19 cellular contexts compared by ENCODE assay signal in the genomic region with DNA sequence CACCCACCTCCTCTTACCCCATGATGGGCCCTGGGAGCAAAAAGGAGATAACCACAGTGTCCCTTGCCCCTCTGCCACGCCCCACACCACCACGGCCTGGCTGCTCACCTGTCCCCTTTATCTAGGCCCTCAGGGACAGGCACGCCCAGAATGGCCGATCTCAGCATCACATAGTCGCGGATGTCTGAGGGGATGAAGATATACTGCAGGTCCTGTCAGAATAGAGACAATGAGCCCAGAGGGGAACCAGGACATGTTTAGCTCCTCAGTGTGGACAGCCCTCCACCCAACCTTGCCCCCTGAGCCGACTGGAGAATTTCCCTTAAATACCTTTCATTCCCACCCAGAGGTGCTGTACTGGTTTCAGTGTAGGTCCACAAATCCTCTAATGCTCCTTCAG. TPM values are rescaled to one million over a fixed set of nuclear protein-coding genes. Genes with fewer than 3 reads are reported as not detected.
DNase-seq lines count a peak whose midpoint lies in the region; ATAC-seq and TF ChIP-seq lines count a peak whose summit lies in the region.
"Had no signal": no experiment of that assay in that cellular context is flagged by ENCODE, and none has a peak within 500 bp of the region (broad histone marks: within the 10 kb centered on the region; RNA-seq: fewer than 3 reads in every experiment).

No MANE protein-coding gene starts in this region.

- peaks cover 28% of the 10 kb centered on the region for H3K4me1 Mint-ChIP-seq in T-helper 17 cell
- H3K4me1 Mint-ChIP-seq in activated T-helper 1 cell treated with anti-CD3 and anti-CD28 coated beads, Interleukin-12 subunit alpha, Interleukin-12 subunit beta, Interleukin-2, Interleukin-4 antibody, amounts not matched to agents 30 ng/mL and 10 ng/mL and 1 ng/mL, durations not matched to agents 14 hours and 24 hours and 36 hours (ENCODE audit: low read depth) = peaks cover 18% of the 10 kb centered on the region

- ATAC-seq in left cardiac atrium (no peak), T-helper 17 cell (no peak), GM18520 (IDR thresholded peaks at IDR 0.05; ENCODE audit: unreplicated experiment) (no peak)
- ATAC-seq: GM12878 had no signal

- no peaks in the 10 kb centered on the region for H3K79me1 ChIP-seq in neuronal stem cell (ENCODE audit: low read depth, low read length)

- 90 to 94% (median 91%) methylated on average over 6 to 7 of the region's 7 CpGs for WGBS in adrenal gland, 4 donors
- WGBS in neuronal stem cell (ENCODE audit: extremely low coverage in 2 of 2, insufficient read length in 2 of 2, insufficient replicate concordance in 1 of 2), 2 donors = no CpG with 5 or more reads among the region's 7 CpGs
- 68 to 78% methylated on average over 7 of the region's 7 CpGs for WGBS in tibial nerve, 2 donors

- H2AFZ ChIP-seq in neuronal stem cell (ENCODE audit: low read length) = no peak overlapping the region

- H2AK5ac ChIP-seq in neuronal stem cell (ENCODE audit: low read depth, low read length) = no peak overlapping the region

- peak overlapping the region; percentile 70 for H3K23ac ChIP-seq in neuronal stem cell (ENCODE audit: low read depth, low read length, poor library complexity)

- no peaks in the 10 kb centered on the region for H3K27me3 ChIP-seq in left ventricle myocardium inferior (ENCODE audit: low read depth)
- no peaks in the 10 kb centered on the region for H3K27me3 ChIP-seq in adrenal gland
- peaks cover 0 to 5% (median 4%) of the 10 kb centered on the region in 3 experiments for H3K27me3 ChIP-seq in neuronal stem cell (ENCODE audit: control insufficient read depth in 3 of 3, insufficient read depth in 3 of 3, low read depth in 1 of 3, low read length in 3 of 3)
- no peaks in the 10 kb centered on the region for H3K27me3 ChIP-seq in tibial nerve

- H2BK120ac ChIP-seq in neuronal stem cell (ENCODE audit: low read depth, low read length) = no peak overlapping the region

- H4K8ac ChIP-seq in neuronal stem cell (ENCODE audit: low read depth, low read length) = no peak overlapping the region

- H3K4me3 Mint-ChIP-seq in T-helper 17 cell = no peak overlapping the region
- no peak overlapping the region for H3K4me3 Mint-ChIP-seq in activated T-helper 1 cell treated with anti-CD3 and anti-CD28 coated beads, Interleukin-12 subunit alpha, Interleukin-12 subunit beta, Interleukin-2, Interleukin-4 antibody, amounts not matched to agents 30 ng/mL and 10 ng/mL and 1 ng/mL, durations not matched to agents 14 hours and 24 hours and 36 hours

- H3K4me3 ChIP-seq in left ventricle myocardium inferior (no peak overlapping the region), adrenal gland (no peak overlapping the region), neuronal stem cell (ENCODE audit: low read length in 2 of 2) (no peak overlapping the region), tibial nerve (no peak overlapping the region)
- H3K4me3 ChIP-seq: A549; BLaER1 treated with 17β-estradiol and CSF1 and Interleukin-3, amounts not matched to agents 10 nM and 100 nM; GM12878 had no signal

- H3K36me3 Mint-ChIP-seq in T-helper 17 cell (ENCODE audit: low read depth) = peaks cover 2% of the 10 kb centered on the region
- peaks cover 12% of the 10 kb centered on the region for H3K36me3 Mint-ChIP-seq in activated T-helper 1 cell treated with anti-CD3 and anti-CD28 coated beads, Interleukin-12 subunit alpha, Interleukin-12 subunit beta, Interleukin-2, Interleukin-4 antibody, amounts not matched to agents 30 ng/mL and 10 ng/mL and 1 ng/mL, durations not matched to agents 14 hours and 24 hours and 36 hours (ENCODE audit: low read depth)

- TF ChIP-seq EP300 in tibial nerve (IDR thresholded peaks at IDR 0.05) = no peak

- H3K18ac ChIP-seq in neuronal stem cell (ENCODE audit: low read length) = peak overlapping the region; percentile 45

- H2BK15ac ChIP-seq in neuronal stem cell (ENCODE audit: low read length) = no peak overlapping the region

- no peak overlapping the region for H3K14ac ChIP-seq in neuronal stem cell (ENCODE audit: low read length)

- H3K27me3 Mint-ChIP-seq in T-helper 17 cell = no peaks in the 10 kb centered on the region
- no peaks in the 10 kb centered on the region for H3K27me3 Mint-ChIP-seq in activated T-helper 1 cell treated with anti-CD3 and anti-CD28 coated beads, Interleukin-12 subunit alpha, Interleukin-12 subunit beta, Interleukin-2, Interleukin-4 antibody, amounts not matched to agents 30 ng/mL and 10 ng/mL and 1 ng/mL, durations not matched to agents 14 hours and 24 hours and 36 hours (ENCODE audit: insufficient read depth)

- no peaks in the 10 kb centered on the region for H3K9me3 Mint-ChIP-seq in activated T-helper 1 cell treated with anti-CD3 and anti-CD28 coated beads, Interleukin-12 subunit alpha, Interleukin-12 subunit beta, Interleukin-2, Interleukin-4 antibody, amounts not matched to agents 30 ng/mL and 10 ng/mL and 1 ng/mL, durations not matched to agents 14 hours and 24 hours and 36 hours

- no peak for TF ChIP-seq CTCF in left ventricle myocardium inferior (IDR thresholded peaks at IDR 0.05; ENCODE audit: borderline replicate concordance)
- no peak for TF ChIP-seq CTCF in adrenal gland (IDR thresholded peaks at IDR 0.05)
- no peak for TF ChIP-seq CTCF in tibial nerve (IDR thresholded peaks at IDR 0.05)

- H3K4me1 ChIP-seq in left ventricle myocardium inferior (peaks cover 32% of the 10 kb centered on the region), adrenal gland (replicated peaks in 1 of 2) (peaks cover 10 to 12% of the 10 kb centered on the region in 2 donors), neuronal stem cell (ENCODE audit: control insufficient read depth in 2 of 2, insufficient read depth in 1 of 2, low read depth in 1 of 2, low read length in 2 of 2) (peaks cover 8 to 11% of the 10 kb centered on the region in 2 donors), tibial nerve (peaks cover 0 to 90% (median 51%) of the 10 kb centered on the region in 4 donors)

- DNase-seq in left ventricle myocardium inferior = no peak
- DNase-seq in left cardiac atrium = no peak
- DNase-seq in adrenal gland = no peak
- DNase-seq in neuronal stem cell (ENCODE audit: low spot score) = no peak
- no peak for DNase-seq in tibial nerve (ENCODE audit: low spot score in 2 of 2)
- no peak for DNase-seq in T-helper 17 cell
- DNase-seq in activated T-helper 1 cell treated with anti-CD3 and anti-CD28 coated beads, Interleukin-12 subunit alpha, Interleukin-12 subunit beta, Interleukin-2, Interleukin-4 antibody, amounts not matched to agents 30 ng/mL and 10 ng/mL and 1 ng/mL, durations not matched to agents 14 hours and 24 hours and 36 hours (ENCODE audit: low spot score) = no peak
- DNase-seq: DMS 273 treated with DMSO at 0.1 percent for 48 hours, GDM1, NCI-H1105 treated with DMSO at 0.1 percent for 48 hours, NCI-H1930, NCI-H446, NCI-H69, SIG-M5 had no signal

- H3K4ac ChIP-seq in neuronal stem cell (ENCODE audit: low read length) = no peak overlapping the region

- H3K36me3 ChIP-seq in left ventricle myocardium inferior (peaks cover 9% of the 10 kb centered on the region), adrenal gland (replicated peaks in 1 of 2) (peaks cover 0 to 2% of the 10 kb centered on the region in 2 donors), neuronal stem cell (replicated peaks in 1 of 2; ENCODE audit: control insufficient read depth in 2 of 2, insufficient read depth in 2 of 2, low read length in 2 of 2) (peaks cover 8 to 15% of the 10 kb centered on the region in 2 donors), tibial nerve (peaks cover 0 to 43% (median 0%) of the 10 kb centered on the region in 3 donors)

- H3K4me2 ChIP-seq in neuronal stem cell (ENCODE audit: insufficient read depth, low read length, poor library complexity, severe bottlenecking) = no peak overlapping the region
- H3K4me2 ChIP-seq: A549; BLaER1 treated with 17β-estradiol and CSF1 and Interleukin-3, amounts not matched to agents 10 nM and 100 nM had no signal

- H2BK12ac ChIP-seq in neuronal stem cell (ENCODE audit: low read length) = no peak overlapping the region

- H2BK5ac ChIP-seq in neuronal stem cell (ENCODE audit: low read length) = no peak overlapping the region

- H3K9me3 ChIP-seq in left ventricle myocardium inferior (replicated peaks) = no peaks in the 10 kb centered on the region
- no peaks in the 10 kb centered on the region for H3K9me3 ChIP-seq in adrenal gland (replicated peaks in 1 of 3)
- peaks cover 0 to 2% of the 10 kb centered on the region in 2 donors for H3K9me3 ChIP-seq in neuronal stem cell (replicated peaks in 1 of 2; ENCODE audit: control insufficient read depth in 2 of 2, insufficient read depth in 1 of 2, low read depth in 1 of 2, low read length in 2 of 2)
- H3K9me3 ChIP-seq in tibial nerve = no peaks in the 10 kb centered on the region
- H3K9me3 ChIP-seq in T-helper 17 cell (ENCODE audit: control insufficient read depth, low read length, poor library complexity, severe bottlenecking) = no peaks in the 10 kb centered on the region
- H3K9me3 ChIP-seq: A549 had no signal

- H4K91ac ChIP-seq in neuronal stem cell (ENCODE audit: low read depth, low read length, poor library complexity) = no peak overlapping the region

- intact Hi-C loops in left ventricle myocardium inferior (cut with micrococcal nuclease) (no loop called here), left cardiac atrium (cut with DNase I) (no loop called here), adrenal gland (cut with DNase I) (no loop called here)
- intact Hi-C loops in activated T-helper 1 cell treated with anti-CD3 and anti-CD28 coated beads, Interleukin-12 subunit alpha, Interleukin-12 subunit beta, Interleukin-2, Interleukin-4 antibody, amounts not matched to agents 30 ng/mL and 10 ng/mL and 1 ng/mL, durations not matched to agents 14 hours and 24 hours and 36 hours (cut with micrococcal nuclease) = no loop called here

- H3K27ac Mint-ChIP-seq in T-helper 17 cell = no peak overlapping the region
- no peak overlapping the region for H3K27ac Mint-ChIP-seq in activated T-helper 1 cell treated with anti-CD3 and anti-CD28 coated beads, Interleukin-12 subunit alpha, Interleukin-12 subunit beta, Interleukin-2, Interleukin-4 antibody, amounts not matched to agents 30 ng/mL and 10 ng/mL and 1 ng/mL, durations not matched to agents 14 hours and 24 hours and 36 hours

- H3K27ac ChIP-seq in left ventricle myocardium inferior (replicated peaks) (peak overlapping the region; percentile 16), adrenal gland (peak overlapping the region in 3 of 5 donors; percentile 32 to 62 (median 54)), neuronal stem cell (replicated peaks; ENCODE audit: low read length) (no peak overlapping the region), tibial nerve (peak overlapping the region in 3 of 4 donors; percentile 27 to 95 (median 78))
- H3K27ac ChIP-seq: BLaER1 treated with 17β-estradiol and CSF1 and Interleukin-3, amounts not matched to agents 10 nM and 100 nM had no signal

- no peak for TF ChIP-seq POLR2A in adrenal gland (IDR thresholded peaks at IDR 0.05)
- no peak for TF ChIP-seq POLR2A in tibial nerve (IDR thresholded peaks at IDR 0.05)

- no peak overlapping the region for H3K9ac ChIP-seq in neuronal stem cell (ENCODE audit: low read depth, low read length, poor library complexity)
- H3K9ac ChIP-seq: BLaER1 treated with 17β-estradiol and CSF1 and Interleukin-3, amounts not matched to agents 10 nM and 100 nM had no signal

RNA-seq across cellular contexts. Expression of a gene that starts 15.2 kb away (rescaled TPM):
- total RNA-seq in left ventricle myocardium inferior = 4.3 TPM
- total RNA-seq in left cardiac atrium = 1 to 10 TPM; 5.0 to 5.1 TPM
- 10 to 100 TPM in 2 of 8 donors, 1 to 10 TPM in 6; 4.5 to 37.8 (median 6.4) TPM for total RNA-seq in adrenal gland
- polyA plus RNA-seq in adrenal gland = 1 to 10 TPM; 3.4 to 4.3 (median 3.8) TPM
- polyA plus RNA-seq in neuronal stem cell (2013, experiment 1 of 2) = 0.35 TPM
- polyA plus RNA-seq in neuronal stem cell (2013, experiment 2 of 2) = 0.50 TPM
- 100 to 1,000 TPM in 1 of 4 donors, 10 to 100 TPM in 3; 58.5 to 128 (median 69.1) TPM for total RNA-seq in tibial nerve
- total RNA-seq in T-helper 17 cell = 1 to 10 TPM in 1 of 2 donors, under 1 TPM in 1; 0.68 to 2.2 TPM
- total RNA-seq in activated T-helper 1 cell treated with anti-CD3 and anti-CD28 coated beads, Interleukin-12 subunit alpha, Interleukin-12 subunit beta, Interleukin-2, Interleukin-4 antibody, amounts not matched to agents 30 ng/mL and 10 ng/mL and 1 ng/mL, durations not matched to agents 14 hours and 24 hours and 36 hours = not detected in 2 replicates
- total RNA-seq: HT1080 had no signal

RNA-seq across cellular contexts. Expression of a gene that starts 30.6 kb away (rescaled TPM):
- 3.9 TPM for total RNA-seq in left ventricle myocardium inferior
- total RNA-seq in left cardiac atrium = 1 to 10 TPM; 5.5 to 7.7 TPM
- 1 to 10 TPM in 6 of 8 donors, not detected in 2; 1.5 to 5.7 (median 2.8) TPM for total RNA-seq in adrenal gland
- 10 to 100 TPM in 2 of 3 donors, 1 to 10 TPM in 1; 4.5 to 37.2 (median 14.3) TPM for polyA plus RNA-seq in adrenal gland
- 1.4 TPM for polyA plus RNA-seq in neuronal stem cell (2013, experiment 1 of 2)
- 1.2 TPM for polyA plus RNA-seq in neuronal stem cell (2013, experiment 2 of 2)
- total RNA-seq in tibial nerve = 10 to 100 TPM in 3 of 4 donors, 1 to 10 TPM in 1; 6.6 to 23.5 (median 14.1) TPM
- 1 to 10 TPM in 1 of 2 donors, not detected in 1; 1.1 TPM for total RNA-seq in T-helper 17 cell
- not detected in 2 replicates for total RNA-seq in activated T-helper 1 cell treated with anti-CD3 and anti-CD28 coated beads, Interleukin-12 subunit alpha, Interleukin-12 subunit beta, Interleukin-2, Interleukin-4 antibody, amounts not matched to agents 30 ng/mL and 10 ng/mL and 1 ng/mL, durations not matched to agents 14 hours and 24 hours and 36 hours
- total RNA-seq: HT1080 had no signal
- polyA plus RNA-seq: A549 had no signal

RNA-seq across cellular contexts. Expression of a gene that starts 32.9 kb away (rescaled TPM):
- 24.1 TPM for total RNA-seq in left ventricle myocardium inferior
- 10 to 100 TPM; 45.7 to 70.8 TPM for total RNA-seq in left cardiac atrium
- 10 to 100 TPM in 7 of 8 donors, 1 to 10 TPM in 1; 9.5 to 18.1 (median 14.3) TPM for total RNA-seq in adrenal gland
- 10 to 100 TPM in 2 of 3 donors, 1 to 10 TPM in 1; 7.8 to 38.3 (median 32.1) TPM for polyA plus RNA-seq in adrenal gland
- 0.98 TPM for polyA plus RNA-seq in neuronal stem cell (2013, experiment 1 of 2)
- 0.96 TPM for polyA plus RNA-seq in neuronal stem cell (2013, experiment 2 of 2)
- 10 to 100 TPM; 40.2 to 59.2 (median 48.8) TPM for total RNA-seq in tibial nerve
- not detected for total RNA-seq in T-helper 17 cell
- total RNA-seq in activated T-helper 1 cell treated with anti-CD3 and anti-CD28 coated beads, Interleukin-12 subunit alpha, Interleukin-12 subunit beta, Interleukin-2, Interleukin-4 antibody, amounts not matched to agents 30 ng/mL and 10 ng/mL and 1 ng/mL, durations not matched to agents 14 hours and 24 hours and 36 hours = not detected in 2 replicates
- polyA plus RNA-seq: GM12878 had no signal
